9 cellular contexts compared by ENCODE assay signal in the genomic region with DNA sequence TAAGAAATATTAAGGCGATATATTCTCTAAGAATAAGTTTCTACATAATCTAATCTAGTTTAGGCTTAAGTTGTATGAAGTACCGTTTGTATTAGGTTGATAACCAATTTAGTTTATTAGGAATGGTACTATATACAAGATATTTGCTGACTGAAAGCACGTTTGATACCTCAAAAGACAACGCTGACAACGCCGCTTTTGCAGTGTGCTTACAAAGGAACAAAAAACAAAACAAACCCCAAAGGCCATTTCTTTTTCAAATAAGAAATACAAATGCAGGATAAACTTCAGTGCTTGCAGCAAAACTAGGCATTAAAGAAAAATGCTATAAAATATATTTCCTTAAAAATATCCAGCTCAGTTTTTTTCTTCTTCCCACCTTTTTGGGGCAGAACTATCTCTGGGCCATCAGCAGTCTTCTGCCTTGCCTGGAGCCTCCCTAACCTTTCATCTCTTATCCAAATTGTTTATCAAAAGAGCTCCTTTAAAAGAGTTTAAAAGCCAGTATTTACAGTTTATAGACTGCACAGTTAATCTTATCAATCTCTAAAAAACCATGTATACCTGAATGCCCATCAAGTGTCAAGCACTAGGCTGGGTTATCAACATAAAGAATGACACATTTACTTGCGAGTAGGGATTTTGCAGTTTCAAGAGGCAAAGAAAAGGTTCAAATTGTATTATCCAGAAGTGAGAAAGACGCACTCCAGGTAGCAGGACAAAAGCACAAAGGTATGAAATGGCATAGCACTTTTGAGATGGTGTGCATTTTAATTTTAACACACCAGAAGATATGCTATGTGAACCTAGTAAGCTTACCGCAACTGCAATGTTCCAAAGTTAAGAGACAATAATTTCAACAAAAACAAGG. TPM values are rescaled to one million over a fixed set of nuclear protein-coding genes. Genes with fewer than 3 reads are reported as not detected.
DNase-seq lines count a peak whose midpoint lies in the region; ATAC-seq and TF ChIP-seq lines count a peak whose summit lies in the region.
"Had no signal": no experiment of that assay in that cellular context is flagged by ENCODE, and none has a peak within 500 bp of the region (broad histone marks: within the 10 kb centered on the region; RNA-seq: fewer than 3 reads in every experiment).

No MANE protein-coding gene starts in this region.

- H3K27me3 Mint-ChIP-seq in T-cell = no peaks in the 10 kb centered on the region

- H3K36me3 ChIP-seq in psoas muscle (ENCODE audit: insufficient read depth in 1 of 2, low read depth in 1 of 2) (no peaks in the 10 kb centered on the region), SJCRH30 (peaks cover 20% of the 10 kb centered on the region)

- ATAC-seq in T-cell (replicated peaks in 1 of 4) (no peak), psoas muscle (no peak), GM21360 (IDR thresholded peaks at IDR 0.05; ENCODE audit: unreplicated experiment) (no peak)

- intact Hi-C loops in psoas muscle (cut with DNase I) (loop anchor here in 1 of 2 donors (10.0 kb wide), 1 partner anchor 1105 kb away; a partner anchor contains a TSS), posterior cingulate gyrus (cut with DNase I) (loop anchor here (5.0 kb wide), 1 partner anchor 377 kb away; a partner anchor contains a TSS)

- in situ Hi-C loops in G401 (cut with HindIII; ENCODE audit: low sequenced_read_pairs) = no loop called here

- H3K9me3 ChIP-seq in psoas muscle (no peaks in the 10 kb centered on the region), SJCRH30 (replicated peaks) (no peaks in the 10 kb centered on the region)

- no peak for TF ChIP-seq CTCF in psoas muscle (IDR thresholded peaks at IDR 0.05)

- POLR2A ChIA-PET in T-cell (lab: Charles Lee) = interaction anchor here (0.5 to 14.0 kb wide), 23 partner anchors 8 to 69 kb away, joined by 3 to 266 read pairs (median 5); no protein-coding TSS in a partner anchor

- peak; percentile 51 for DNase-seq in G401 (ENCODE audit: low spot score)
- DNase-seq in T-cell = no peak
- peak; percentile 16 for DNase-seq in fibroblast of peridontal ligament (ENCODE audit: extremely low read depth)
- DNase-seq in psoas muscle = no peak
- DNase-seq in posterior cingulate gyrus = no peak
- DNase-seq in GM03348 (ENCODE audit: low spot score) = no peak
- DNase-seq in SJCRH30 = no peak
- DNase-seq: activated CD4-positive, alpha-beta T cell treated with anti-CD3 and anti-CD28 coated beads, Interleukin-2, amount 50 U/mL, for 1 hour had no signal

- H3K36me3 Mint-ChIP-seq in T-cell = peaks cover 34% of the 10 kb centered on the region

- H3K4me1 ChIP-seq in psoas muscle (peaks cover 35% of the 10 kb centered on the region), SJCRH30 (0 out of 2 replicates have a peak, but pooled peaks cover 4% of the 10 kb centered on the region)

- H3K27ac Mint-ChIP-seq in T-cell = peak overlapping the region; percentile 100

- H3K4me3 ChIP-seq in psoas muscle (peak overlapping the region; percentile 92), SJCRH30 (no peak overlapping the region)

- CTCF ChIA-PET in T-cell (lab: Charles Lee) = interaction anchor here (0.6 to 4.2 kb wide), 13 partner anchors 8 to 405 kb away, joined by 3 to 92 read pairs (median 6); no protein-coding TSS in a partner anchor

- H3K27ac ChIP-seq in psoas muscle (peak overlapping the region; percentile 100), SJCRH30 (no peak overlapping the region)

- peaks cover 51 to 66% (median 55%) of the 10 kb centered on the region in 3 donors for H3K4me1 Mint-ChIP-seq in T-cell

- H3K4me3 Mint-ChIP-seq in T-cell = peak overlapping the region; percentile 97 to 100 (median 100)

- WGBS in psoas muscle, 3 donors = 12 to 28% (median 15%) methylated on average over 9 of the region's 9 CpGs

- H3K27me3 ChIP-seq in psoas muscle (ENCODE audit: insufficient read depth in 3 of 3, low read length in 2 of 3) (no peaks in the 10 kb centered on the region), SJCRH30 (no peaks in the 10 kb centered on the region)

- H3K9me3 Mint-ChIP-seq in T-cell = no peaks in the 10 kb centered on the region

RNA-seq across cellular contexts. Expression of a gene that starts 4.1 kb away (rescaled TPM):
- total RNA-seq in G401 (2014; rRNA removed; shearing (Covaris generic)) = 15.3 and 29.9 TPM in 2 replicates
- total RNA-seq in T-cell (100 to 1,000 TPM; 164 to 260 (median 169) TPM), psoas muscle (10 to 100 TPM; 24.0 to 40.9 (median 27.0) TPM)
- 10 to 100 TPM in 1 of 3 donors, 1 to 10 TPM in 2; 6.2 to 18.1 (median 7.3) TPM for polyA plus RNA-seq in psoas muscle
- total RNA-seq in SJCRH30 (2014; rRNA removed; shearing (Covaris generic)) = 50.1 and 68.3 TPM in 2 replicates

Comparison
In these comparisons a context has a peak if more than half of its experiments do, and no peak if none do; other contexts are left out.
1. DNase-seq: peak in G401 (single experiment) and fibroblast of peridontal ligament (single experiment); none in T-cell (0 of 34), psoas muscle (0 of 2), posterior cingulate gyrus (0 of 10), GM03348 (single experiment) and SJCRH30 (0 of 2).